Comparison of ENCODE assay signal across 17 cellular contexts in the genomic region with DNA sequence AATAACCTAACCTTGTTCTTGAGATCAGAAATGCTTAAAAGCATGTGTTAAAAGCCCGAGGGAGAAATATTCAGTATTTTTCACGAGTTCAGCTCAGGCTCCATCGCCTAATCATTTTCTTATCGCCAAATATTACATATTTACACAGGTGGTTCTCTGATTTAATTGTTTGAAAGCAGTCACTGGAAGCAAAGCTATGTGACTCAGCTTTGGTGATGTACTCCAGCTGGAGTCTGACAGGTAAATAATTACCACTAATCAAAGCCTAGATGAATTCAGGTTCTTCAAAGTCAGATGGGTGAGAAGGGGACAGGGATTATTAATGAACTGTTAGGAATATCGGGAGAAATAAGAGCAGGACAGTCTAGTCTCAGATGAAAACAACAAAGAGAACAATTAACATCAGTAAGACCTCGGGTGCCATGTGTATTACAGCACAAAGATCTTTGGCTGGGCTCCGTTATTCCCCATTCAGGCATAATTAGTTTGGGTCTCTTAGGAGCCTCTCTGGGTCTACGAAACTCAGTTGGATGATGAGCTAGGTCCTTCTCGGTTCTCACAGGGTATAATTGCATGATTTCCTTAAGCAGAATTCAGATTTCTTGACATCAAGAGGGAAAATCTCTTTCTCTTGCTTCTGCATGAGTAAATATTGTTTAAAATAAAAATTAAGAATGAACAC.
A peak's percentile ranks its signal among the peaks of the same experiment; 100 is the strongest.
DNase-seq lines count a peak whose midpoint lies in the region; ATAC-seq, FAIRE-seq and TF ChIP-seq lines count a peak whose summit lies in the region.
"Had no signal": no experiment of that assay in that cellular context is flagged by ENCODE, and none has a peak within 500 bp of the region (broad histone marks: within the 10 kb centered on the region; RNA-seq: fewer than 3 reads in every experiment).

No MANE protein-coding gene starts in this region.

- in situ Hi-C loops in HepG2 (cut with HindIII; ENCODE audit: extremely low pct_ligation_motif_present, low pct_unique_long_range_greater_than_20kb), result no loop called here

- H3K27me3 ChIP-seq in right lobe of liver (no peaks in the 10 kb centered on the region), HepG2 (ENCODE audit: control insufficient read depth in 1 of 2, insufficient read depth in 2 of 2, low read length in 2 of 2) (no peaks in the 10 kb centered on the region)
- H3K27me3 ChIP-seq: ascending aorta, colonic mucosa had no signal

- no peaks in the 10 kb centered on the region for H3K27me3 Mint-ChIP-seq in WTC11 (ENCODE audit: low read depth)
- peaks cover 0 to 4% (median 0%) of the 10 kb centered on the region in 5 donors for H3K27me3 Mint-ChIP-seq in naive thymus-derived CD8-positive, alpha-beta T cell
- no peaks in the 10 kb centered on the region for H3K27me3 Mint-ChIP-seq in activated T-helper 2 cell treated with anti-CD3 and anti-CD28 coated beads, Interferon-gamma antibody, Interleukin-2, Interleukin-4, amounts not matched to agents 10 μg/mL and 5 μg/mL and 100 μg/mL, durations not matched to agents 14 hours and 24 hours and 36 hours (ENCODE audit: low read depth)

- H3K36me3 ChIP-seq in right lobe of liver (no peaks in the 10 kb centered on the region), HepG2 (replicated peaks in 1 of 2; ENCODE audit: control insufficient read depth in 1 of 2, insufficient read depth in 2 of 2, low read length in 2 of 2) (no peaks in the 10 kb centered on the region)
- H3K36me3 ChIP-seq: ascending aorta, colonic mucosa had no signal

- H3K79me2 ChIP-seq in HepG2 (ENCODE audit: insufficient read depth, low read length), result no peaks in the 10 kb centered on the region

- no peak overlapping the region for H2AFZ ChIP-seq in HepG2 (ENCODE audit: low read length)

- BruUV-seq in HepG2 (replicated peaks; lab: Mats Ljungman, UMichigan), result no TSS peak

- TF ChIP-seq EP300 in HepG2 (IDR thresholded peaks at IDR 0.05; ENCODE audit: low read depth in 2 of 2, low read length in 2 of 2) (no peak), HepG2 (CRISPR knock-in tag; IDR thresholded peaks at IDR 0.05; ENCODE audit: borderline replicate concordance) (no peak)

- H3K9ac ChIP-seq in HepG2 (ENCODE audit: insufficient read depth, low read depth, low read length), result no peak overlapping the region

- no peaks in the 10 kb centered on the region for H4K20me1 ChIP-seq in HepG2 (ENCODE audit: insufficient read depth, low read length)

- no peak for DNase-seq in right lobe of liver
- no peak for DNase-seq in HepG2 (ENCODE audit: low spot score)
- no peak for DNase-seq in WTC11 (ENCODE audit: low spot score)
- DNase-seq in left lobe of liver (ENCODE audit: low spot score), result no peak
- DNase-seq in naive thymus-derived CD8-positive, alpha-beta T cell, result no peak
- no peak for DNase-seq in stimulated activated CD4-positive, alpha-beta T cell treated with anti-CD3 and anti-CD28 coated beads, Interleukin-12 subunit alpha, Interleukin-12 subunit beta, amount 100 ng/mL, for 4 hours
- DNase-seq in activated T-helper 2 cell treated with anti-CD3 and anti-CD28 coated beads, Interferon-gamma antibody, Interleukin-2, Interleukin-4, amounts not matched to agents 10 μg/mL and 5 μg/mL and 100 μg/mL, durations not matched to agents 14 hours and 24 hours and 36 hours (ENCODE audit: low spot score), result no peak
- no peak for DNase-seq in occipital lobe (lab: John Stamatoyannopoulos, UW)
- DNase-seq: ACHN; activated CD8-positive, alpha-beta memory T cell treated with anti-CD3 and anti-CD28 coated beads, Interleukin-2, amount 50 U/mL, for 48 hours; activated naive CD4-positive, alpha-beta T cell treated with Interleukin-2 at 50 U/mL for 16 hours; colonic mucosa; HFFc6; IMR-90; psoas muscle; SIG-M5 had no signal

- POLR2A ChIA-PET in HepG2 (lab: Yijun Ruan, JAX), result no interaction called here
- POLR2A ChIA-PET in WTC11 (lab: Charles Lee), result no interaction called here
- POLR2A ChIA-PET in naive thymus-derived CD8-positive, alpha-beta T cell (lab: Charles Lee), result no interaction called here

- no peak for TF ChIP-seq CTCF in right lobe of liver (IDR thresholded peaks at IDR 0.05)
- no peak for TF ChIP-seq CTCF in HepG2 (CRISPR knock-in tag; IDR thresholded peaks at IDR 0.05)
- TF ChIP-seq CTCF in WTC11 (IDR thresholded peaks at IDR 0.05), result no peak

- ATAC-seq in right lobe of liver, result peak in 3 of 4 donors; percentile 26 to 77 (median 50)
- no peak for ATAC-seq in HepG2
- peak; percentile 63 for ATAC-seq in WTC11
- ATAC-seq in left lobe of liver, result peak; percentile 40
- ATAC-seq in naive thymus-derived CD8-positive, alpha-beta T cell, result no peak
- ATAC-seq: psoas muscle had no signal

- no peak for TF ChIP-seq POLR2A in right lobe of liver (IDR thresholded peaks at IDR 0.05)
- no peak for TF ChIP-seq POLR2A in HepG2 (IDR thresholded peaks at IDR 0.05; ENCODE audit: insufficient read depth in 1 of 2, low read depth in 2 of 2, low read length in 2 of 2)

- CTCF ChIA-PET in HepG2 (lab: Yijun Ruan, JAX; ENCODE audit: low intra/inter-chr PET ratio, low total read pairs), result no interaction called here
- CTCF ChIA-PET in WTC11 (lab: Charles Lee), result interaction anchor here (0.6 to 2.0 kb wide), 4 partner anchors 381 to 490 kb away, joined by 4 to 7 read pairs (median 4); no protein-coding TSS in a partner anchor

- H3K9me3 Mint-ChIP-seq in WTC11, result no peaks in the 10 kb centered on the region
- H3K9me3 Mint-ChIP-seq in naive thymus-derived CD8-positive, alpha-beta T cell, result peaks cover 0 to 18% (median 2%) of the 10 kb centered on the region in 9 donors
- H3K9me3 Mint-ChIP-seq in activated T-helper 2 cell treated with anti-CD3 and anti-CD28 coated beads, Interferon-gamma antibody, Interleukin-2, Interleukin-4, amounts not matched to agents 10 μg/mL and 5 μg/mL and 100 μg/mL, durations not matched to agents 14 hours and 24 hours and 36 hours, result peaks cover 8% of the 10 kb centered on the region

- H3K4me3 Mint-ChIP-seq in WTC11, result no peak overlapping the region
- no peak overlapping the region for H3K4me3 Mint-ChIP-seq in naive thymus-derived CD8-positive, alpha-beta T cell
- no peak overlapping the region for H3K4me3 Mint-ChIP-seq in activated T-helper 2 cell treated with anti-CD3 and anti-CD28 coated beads, Interferon-gamma antibody, Interleukin-2, Interleukin-4, amounts not matched to agents 10 μg/mL and 5 μg/mL and 100 μg/mL, durations not matched to agents 14 hours and 24 hours and 36 hours (ENCODE audit: low read depth)
- H3K4me3 Mint-ChIP-seq: HFFc6 had no signal

- H3K27ac ChIP-seq in right lobe of liver, result peak overlapping the region in 2 of 3 donors; percentile 24 to 33
- no peak overlapping the region for H3K27ac ChIP-seq in HepG2 (ENCODE audit: extremely low read length, insufficient read depth, low read length)
- H3K27ac ChIP-seq: ascending aorta, colonic mucosa, psoas muscle had no signal

- no peaks in the 10 kb centered on the region for H3K9me3 ChIP-seq in right lobe of liver
- no peaks in the 10 kb centered on the region for H3K9me3 ChIP-seq in HepG2 (ENCODE audit: low read length)
- H3K9me3 ChIP-seq: ascending aorta, colonic mucosa, psoas muscle had no signal

- H3K4me2 ChIP-seq in HepG2 (ENCODE audit: low read depth, low read length), result no peak overlapping the region

- no peaks in the 10 kb centered on the region for H3K36me3 Mint-ChIP-seq in WTC11
- H3K36me3 Mint-ChIP-seq in naive thymus-derived CD8-positive, alpha-beta T cell, result no peaks in the 10 kb centered on the region
- H3K36me3 Mint-ChIP-seq in activated T-helper 2 cell treated with anti-CD3 and anti-CD28 coated beads, Interferon-gamma antibody, Interleukin-2, Interleukin-4, amounts not matched to agents 10 μg/mL and 5 μg/mL and 100 μg/mL, durations not matched to agents 14 hours and 24 hours and 36 hours (ENCODE audit: low read depth), result no peaks in the 10 kb centered on the region

- H3K4me1 ChIP-seq in right lobe of liver, result peaks cover 0 to 14% (median 4%) of the 10 kb centered on the region in 4 donors
- peaks cover 14% of the 10 kb centered on the region; the same call in 1 of the 2 replicates for H3K4me1 ChIP-seq in HepG2 (ENCODE audit: insufficient read depth, low read length)
- H3K4me1 ChIP-seq: ascending aorta, colonic mucosa, psoas muscle had no signal

- H3K4me1 Mint-ChIP-seq in WTC11, result peaks cover 20% of the 10 kb centered on the region
- no peaks in the 10 kb centered on the region for H3K4me1 Mint-ChIP-seq in naive thymus-derived CD8-positive, alpha-beta T cell
- H3K4me1 Mint-ChIP-seq in activated T-helper 2 cell treated with anti-CD3 and anti-CD28 coated beads, Interferon-gamma antibody, Interleukin-2, Interleukin-4, amounts not matched to agents 10 μg/mL and 5 μg/mL and 100 μg/mL, durations not matched to agents 14 hours and 24 hours and 36 hours (ENCODE audit: low read depth), result no peaks in the 10 kb centered on the region

- no peak for FAIRE-seq in HepG2 (lab: Jason Lieb, UNC)

- H3K27ac Mint-ChIP-seq in WTC11, result no peak overlapping the region; the same call in 1 of the 2 replicates
- H3K27ac Mint-ChIP-seq in naive thymus-derived CD8-positive, alpha-beta T cell, result no peak overlapping the region
- H3K27ac Mint-ChIP-seq in activated T-helper 2 cell treated with anti-CD3 and anti-CD28 coated beads, Interferon-gamma antibody, Interleukin-2, Interleukin-4, amounts not matched to agents 10 μg/mL and 5 μg/mL and 100 μg/mL, durations not matched to agents 14 hours and 24 hours and 36 hours, result no peak overlapping the region
- H3K27ac Mint-ChIP-seq: HFFc6 had no signal

- TF ChIP-seq RAD21 in HepG2 (CRISPR knock-in tag; IDR thresholded peaks at IDR 0.05), result no peak

- H3K4me3 ChIP-seq in right lobe of liver (no peak overlapping the region), HepG2 (replicated peaks in 1 of 3; ENCODE audit: insufficient read depth in 1 of 3, low read depth in 2 of 3, low read length in 3 of 3) (no peak overlapping the region)
- H3K4me3 ChIP-seq: ascending aorta, colonic mucosa, psoas muscle had no signal

- intact Hi-C loops in right lobe of liver (cut with DNase I), result no loop called here
- intact Hi-C loops in HepG2 (cut with micrococcal nuclease; ENCODE audit: unreplicated experiment), result no loop called here
- intact Hi-C loops in activated T-helper 2 cell treated with anti-CD3 and anti-CD28 coated beads, Interferon-gamma antibody, Interleukin-2, Interleukin-4, amounts not matched to agents 10 μg/mL and 5 μg/mL and 100 μg/mL, durations not matched to agents 14 hours and 24 hours and 36 hours (cut with micrococcal nuclease), result no loop called here

- 52% methylated on average over 9 of the region's 9 CpGs for WGBS in right lobe of liver (ENCODE audit: insufficient coverage, low coverage, low lambda C conversion rate, missing lambda C conversion rate)
- WGBS in HepG2 (ENCODE audit: low lambda C conversion rate), result 6% methylated on average over 9 of the region's 9 CpGs

TF ChIP-seq in HepG2, 621 proteins besides CTCF, POLR2A, EP300 and RAD21 (continues in another document):
- no peak for TF ChIP-seq IKZF4 (CRISPR knock-in tag; IDR thresholded peaks at IDR 0.05; ENCODE audit: borderline replicate concordance, low read depth, not compliant biosample characterization)
- TF ChIP-seq ZNF777 (CRISPR knock-in tag; IDR thresholded peaks at IDR 0.05), result no peak
- TF ChIP-seq ZNF878 (CRISPR knock-in tag; IDR thresholded peaks at IDR 0.05), result no peak

TF ChIP-seq in WTC11, 78 proteins besides CTCF, POLR2A, EP300 and RAD21 (continues in another document):
- TF ChIP-seq, protein P1, sequence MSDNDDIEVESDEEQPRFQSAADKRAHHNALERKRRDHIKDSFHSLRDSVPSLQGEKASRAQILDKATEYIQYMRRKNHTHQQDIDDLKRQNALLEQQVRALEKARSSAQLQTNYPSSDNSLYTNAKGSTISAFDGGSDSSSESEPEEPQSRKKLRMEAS (CRISPR knock-in tag; IDR thresholded peaks at IDR 0.05), result no peak

Comparison
In these comparisons a context has a peak if more than half of its experiments do, and no peak if none do; other contexts are left out.
1. ATAC-seq: peak in right lobe of liver (3 of 4), WTC11 (single experiment) and left lobe of liver (single experiment); none in HepG2 (single experiment) and naive thymus-derived CD8-positive, alpha-beta T cell (0 of 2).